In genomic region chr14:33454022-33454645, GRCh38 we compare ENCODE assay signal across 3 cellular contexts.
TF ChIP-seq lines count a peak whose summit lies in the region.

No MANE protein-coding gene starts in this region.

TF ChIP-seq in A549, 52 proteins besides CTCF, POLR2A, EP300 and RAD21 (continued from another document):
- TF ChIP-seq HOXB13 (CRISPR knock-in tag; IDR thresholded peaks at IDR 0.05; ENCODE audit: low read depth) (no peak), POLR2AphosphoS2 (conservative IDR thresholded peaks at IDR 0.05; ENCODE audit: low read length) (no peak)
TF ChIP-seq in A549: peak in this region for 1.

TF ChIP-seq in K562, 482 proteins besides CTCF, POLR2A, EP300 and RAD21 (continued from another document):
- TF ChIP-seq ZNF639 (CRISPR knock-in tag; conservative IDR thresholded peaks at IDR 0.05 in 1 of 2, IDR thresholded peaks at IDR 0.05 in 1 of 2): no peak
- TF ChIP-seq MAFK (IDR thresholded peaks at IDR 0.05; ENCODE audit: low read length): peak; percentile 51; the same call in 1 of the 2 replicates
- TF ChIP-seq C11orf30 (IDR thresholded peaks at IDR 0.05; ENCODE audit: low read depth): peak; percentile 53; the same call in 1 of the 2 replicates
- peak; percentile 49 for TF ChIP-seq MAFG (tag; conservative IDR thresholded peaks at IDR 0.05)
- TF ChIP-seq MAFF (IDR thresholded peaks at IDR 0.05; ENCODE audit: low read length): peak; percentile 44
- peak; percentile 73 for TF ChIP-seq ZNF316 (IDR thresholded peaks at IDR 0.05)
- no peak for TF ChIP-seq FOSL1 (tag; conservative IDR thresholded peaks at IDR 0.05)
- TF ChIP-seq HEY1 (CRISPR knock-in tag; IDR thresholded peaks at IDR 0.05; ENCODE audit: borderline replicate concordance): no peak

TF ChIP-seq in WTC11, 78 proteins besides CTCF, POLR2A, EP300 and RAD21 (continued from another document):
- TF ChIP-seq, protein P1, sequence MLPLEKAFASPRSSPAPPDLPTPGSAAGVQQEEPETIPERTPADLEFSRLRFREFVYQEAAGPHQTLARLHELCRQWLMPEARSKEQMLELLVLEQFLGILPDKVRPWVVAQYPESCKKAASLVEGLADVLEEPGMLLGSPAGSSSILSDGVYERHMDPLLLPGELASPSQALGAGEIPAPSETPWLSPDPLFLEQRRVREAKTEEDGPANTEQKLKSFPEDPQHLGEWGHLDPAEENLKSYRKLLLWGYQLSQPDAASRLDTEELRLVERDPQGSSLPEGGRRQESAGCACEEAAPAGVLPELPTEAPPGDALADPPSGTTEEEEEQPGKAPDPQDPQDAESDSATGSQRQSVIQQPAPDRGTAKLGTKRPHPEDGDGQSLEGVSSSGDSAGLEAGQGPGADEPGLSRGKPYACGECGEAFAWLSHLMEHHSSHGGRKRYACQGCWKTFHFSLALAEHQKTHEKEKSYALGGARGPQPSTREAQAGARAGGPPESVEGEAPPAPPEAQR (CRISPR knock-in tag; IDR thresholded peaks at IDR 0.05): no peak
- no peak for TF ChIP-seq RELA (CRISPR knock-in tag; IDR thresholded peaks at IDR 0.05; ENCODE audit: borderline replicate concordance)
- TF ChIP-seq, protein P2, sequence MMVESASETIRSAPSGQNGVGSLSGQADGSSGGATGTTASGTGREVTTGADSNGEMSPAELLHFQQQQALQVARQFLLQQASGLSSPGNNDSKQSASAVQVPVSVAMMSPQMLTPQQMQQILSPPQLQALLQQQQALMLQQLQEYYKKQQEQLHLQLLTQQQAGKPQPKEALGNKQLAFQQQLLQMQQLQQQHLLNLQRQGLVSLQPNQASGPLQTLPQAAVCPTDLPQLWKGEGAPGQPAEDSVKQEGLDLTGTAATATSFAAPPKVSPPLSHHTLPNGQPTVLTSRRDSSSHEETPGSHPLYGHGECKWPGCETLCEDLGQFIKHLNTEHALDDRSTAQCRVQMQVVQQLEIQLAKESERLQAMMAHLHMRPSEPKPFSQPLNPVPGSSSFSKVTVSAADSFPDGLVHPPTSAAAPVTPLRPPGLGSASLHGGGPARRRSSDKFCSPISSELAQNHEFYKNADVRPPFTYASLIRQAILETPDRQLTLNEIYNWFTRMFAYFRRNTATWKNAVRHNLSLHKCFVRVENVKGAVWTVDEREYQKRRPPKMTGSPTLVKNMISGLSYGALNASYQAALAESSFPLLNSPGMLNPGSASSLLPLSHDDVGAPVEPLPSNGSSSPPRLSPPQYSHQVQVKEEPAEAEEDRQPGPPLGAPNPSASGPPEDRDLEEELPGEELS (CRISPR knock-in tag; IDR thresholded peaks at IDR 0.05): no peak
